In the genomic region with DNA sequence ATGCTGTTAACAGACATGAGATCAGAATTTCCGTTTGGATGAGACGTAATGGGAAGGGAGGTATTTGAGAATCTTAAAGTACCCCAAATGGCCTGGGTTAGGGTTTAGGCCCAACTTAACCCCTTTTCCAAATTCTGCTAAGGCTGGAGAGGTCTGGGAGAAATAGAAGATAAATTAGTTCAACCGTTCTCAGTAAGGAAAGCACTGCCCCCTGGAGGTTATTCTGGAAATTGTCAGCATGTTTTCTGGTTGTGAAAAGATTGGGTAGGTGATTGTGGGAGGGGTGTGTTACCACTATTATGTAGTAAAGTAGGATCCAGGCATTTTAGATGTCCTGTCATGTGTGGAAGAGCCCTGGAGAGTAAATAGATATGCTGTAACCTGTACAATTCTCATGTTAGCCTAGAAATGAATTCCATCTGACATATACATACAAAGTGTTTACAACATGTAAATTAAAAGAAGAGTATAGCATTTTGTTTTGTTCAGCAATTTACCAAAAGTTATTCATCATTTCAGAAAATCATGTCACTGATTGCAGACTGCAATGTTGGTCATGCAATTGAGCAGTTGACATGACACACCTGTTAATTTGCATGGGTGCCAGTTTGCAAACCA, we compare ENCODE assay signal across 8 cellular contexts. TPM values are rescaled to one million over a fixed set of nuclear protein-coding genes. Genes with fewer than 3 reads are reported as not detected.
A peak's percentile ranks its signal among the peaks of the same experiment; 100 is the strongest.
DNase-seq lines count a peak whose midpoint lies in the region; ATAC-seq, FAIRE-seq and TF ChIP-seq lines count a peak whose summit lies in the region.

No MANE protein-coding gene starts in this region.

- no TSS peak for BruUV-seq in GM12878 (replicated peaks; lab: Mats Ljungman, UMichigan)

- no peak overlapping the region for H3K4me3 ChIP-seq in LNCaP clone FGC (ENCODE audit: low read depth, low read length)
- no peak overlapping the region; a peak in 1 of 4 replicates for H3K4me3 ChIP-seq in SK-N-SH (ENCODE audit: low read depth in 2 of 2, low read length in 1 of 2)
- H3K4me3 ChIP-seq in GM12878 = no peak overlapping the region
- no peak overlapping the region for H3K4me3 ChIP-seq in kidney (ENCODE audit: low read length in 2 of 2)

- H3K27ac ChIP-seq in SK-N-SH (ENCODE audit: low read depth in 2 of 2, low read length in 1 of 2) = no peak overlapping the region
- no peak overlapping the region for H3K27ac ChIP-seq in GM12878 (ENCODE audit: control insufficient read depth, insufficient read depth)
- H3K27ac ChIP-seq in kidney (ENCODE audit: low read depth in 2 of 2, low read length in 2 of 2) = no peak overlapping the region

- POLR2A ChIA-PET in SK-N-SH (lab: Yijun Ruan, JAX) = no interaction called here
- POLR2A ChIA-PET in GM12878 (lab: Charles Lee) = interaction anchor here (0.6 kb wide), 1 partner anchor 933 kb away, joined by 3 read pairs; no protein-coding TSS in a partner anchor

- ATAC-seq in GM21360 (IDR thresholded peaks at IDR 0.05; ENCODE audit: unreplicated experiment) (peak; percentile 71), GM12878 (peak; percentile 85)

- no peak overlapping the region for H2AFZ ChIP-seq in SK-N-SH (ENCODE audit: low read depth)
- no peak overlapping the region for H2AFZ ChIP-seq in GM12878 (ENCODE audit: control insufficient read depth, low read depth, low read length)

- H3K4me1 ChIP-seq in SK-N-SH (ENCODE audit: control insufficient read depth in 1 of 2, insufficient read depth in 2 of 2, low read depth in 1 of 2, low read length in 1 of 2) (no peaks in the 10 kb centered on the region), GM12878 (ENCODE audit: control insufficient read depth, insufficient read depth, low read length) (no peaks in the 10 kb centered on the region), kidney (ENCODE audit: control insufficient read depth in 1 of 2, insufficient read depth in 1 of 2, low read depth in 1 of 2, low read length in 2 of 2) (no peaks in the 10 kb centered on the region)

- WGBS in SK-N-SH (ENCODE audit: low lambda C conversion rate) = 35% methylated on average over 3 of the region's 3 CpGs
- 31% methylated on average over 3 of the region's 3 CpGs for WGBS in GM12878 (ENCODE audit: insufficient coverage, insufficient replicate concordance, low lambda C conversion rate, missing lambda C conversion rate)

- SMC1A ChIA-PET in GM12878 (lab: Charles Lee; ENCODE audit: uncharacterized antibody, unreplicated experiment) = interaction anchor here (1.0 to 2.6 kb wide), 4 partner anchors 10 to 494 kb away, joined by 3 to 17 read pairs (median 6); no protein-coding TSS in a partner anchor

- H3K4me2 ChIP-seq in SK-N-SH (no peak overlapping the region), GM12878 (ENCODE audit: control insufficient read depth, insufficient read depth) (no peak overlapping the region)

- H4K20me1 ChIP-seq in SK-N-SH (ENCODE audit: insufficient read depth) (no peaks in the 10 kb centered on the region), GM12878 (ENCODE audit: control insufficient read depth, insufficient read depth) (no peaks in the 10 kb centered on the region)

- in situ Hi-C loops in GM12878 (cut with MboI) = no loop called here

- H3K36me3 ChIP-seq in SK-N-SH (replicated peaks in 1 of 2; ENCODE audit: control insufficient read depth in 1 of 2, insufficient read depth in 2 of 2, low read length in 1 of 2) (no peaks in the 10 kb centered on the region), GM12878 (ENCODE audit: control insufficient read depth in 2 of 2, insufficient read depth in 2 of 2, low read length in 1 of 2) (no peaks in the 10 kb centered on the region), kidney (ENCODE audit: control insufficient read depth in 1 of 2, insufficient read depth in 2 of 2, low read length in 2 of 2) (no peaks in the 10 kb centered on the region)

- DNase-seq in EH (ENCODE audit: low read depth) = peak; percentile 24
- no peak for DNase-seq in LNCaP clone FGC (ENCODE audit: low read depth)
- DNase-seq in SK-N-SH = peak; percentile 33
- DNase-seq in GM12878 (ENCODE audit: low read depth, low spot score) = no peak
- DNase-seq in kidney = no peak
- DNase-seq in stimulated activated CD4-positive, alpha-beta T cell treated with anti-CD3 and anti-CD28 coated beads, Interleukin-4, amount 100 ng/mL, for 24 hours = peak; percentile 56
- DNase-seq in NK-92 treated with Interleukin-12 subunit alpha and Interleukin-12 subunit beta, amount 100 ng/mL, for 24 hours (lab: John Stamatoyannopoulos, UW) = no peak

- H3K79me2 ChIP-seq in SK-N-SH (ENCODE audit: insufficient read depth) (no peaks in the 10 kb centered on the region), GM12878 (ENCODE audit: control insufficient read depth, insufficient read depth, low read length) (no peaks in the 10 kb centered on the region)

- H3K9ac ChIP-seq in SK-N-SH (no peak overlapping the region), GM12878 (ENCODE audit: control insufficient read depth, insufficient read depth, low read length) (no peak overlapping the region), kidney (ENCODE audit: low read length in 2 of 2) (no peak overlapping the region)

- no peaks in the 10 kb centered on the region for H3K9me2 ChIP-seq in SK-N-SH

- intact Hi-C loops in GM12878 (cut with micrococcal nuclease; ENCODE audit: unreplicated experiment) = loop anchor here (1.0 to 10.0 kb wide), 3 partner anchors 208 to 471 kb away; a partner anchor contains a TSS
- intact Hi-C loops in kidney (cut with DNase I) = loop anchor here (5.0 kb wide), 1 partner anchor 303 kb away; no protein-coding TSS in a partner anchor

- no peak for TF ChIP-seq EP300 in SK-N-SH (IDR thresholded peaks at IDR 0.05; ENCODE audit: borderline replicate concordance in 1 of 2, low read depth in 1 of 2, low read length in 1 of 2)
- no peak for TF ChIP-seq EP300 in GM12878 (IDR thresholded peaks at IDR 0.05; ENCODE audit: borderline replicate concordance in 1 of 2, control insufficient read depth in 1 of 2, low read depth in 2 of 2, low read length in 2 of 2)

- no peaks in the 10 kb centered on the region for H3K9me3 ChIP-seq in SK-N-SH
- no peaks in the 10 kb centered on the region for H3K9me3 ChIP-seq in GM12878 (replicated peaks; ENCODE audit: control insufficient read depth, insufficient read depth, low read length)
- H3K9me3 ChIP-seq in kidney (ENCODE audit: control insufficient read depth in 1 of 2, low read length in 2 of 2) = no peaks in the 10 kb centered on the region

- FAIRE-seq in GM12878 (lab: Jason Lieb, UNC) (no peak), kidney (lab: Jason Lieb, UNC) (peak; percentile 23)

- no peaks in the 10 kb centered on the region for H3F3A ChIP-seq in SK-N-SH (replicated peaks; ENCODE audit: insufficient read depth)

- no peak for TF ChIP-seq POLR2A in GM12878 (IDR thresholded peaks at IDR 0.05; ENCODE audit: low read depth, low read length)

- TF ChIP-seq CTCF in LNCaP clone FGC (IDR thresholded peaks at IDR 0.05; ENCODE audit: control insufficient read depth, extremely low read depth, insufficient read depth) (peak; percentile 77), SK-N-SH (IDR thresholded peaks at IDR 0.05) (peak; percentile 79), GM12878 (IDR thresholded peaks at IDR 0.05 in 2 of 3, conservative IDR thresholded peaks at IDR 0.05 in 1 of 3; ENCODE audit: control insufficient read depth in 2 of 3, extremely low read depth in 1 of 3, insufficient read depth in 1 of 3, low read depth in 3 of 3, low read length in 3 of 3) (peak; percentile 65 to 72 (median 68)), kidney (IDR thresholded peaks at IDR 0.05; ENCODE audit: borderline replicate concordance, extremely low read depth, insufficient read depth) (peak; percentile 74)

- TF ChIP-seq RAD21 in SK-N-SH (IDR thresholded peaks at IDR 0.05; ENCODE audit: low read length) (peak; percentile 84), GM12878 (IDR thresholded peaks at IDR 0.05; ENCODE audit: insufficient read depth, low read depth, low read length) (peak; percentile 89)

- H3K27me3 ChIP-seq in SK-N-SH (ENCODE audit: insufficient read depth) (no peaks in the 10 kb centered on the region), GM12878 (replicated peaks in 1 of 2; ENCODE audit: control insufficient read depth in 2 of 2, insufficient read depth in 2 of 2, low read length in 1 of 2) (no peaks in the 10 kb centered on the region)

- RAD21 ChIA-PET in GM12878 (lab: Charles Lee; ENCODE audit: unreplicated experiment) = interaction anchor here (1.8 kb wide), 1 partner anchor 297 kb away, joined by 21 read pairs; no protein-coding TSS in a partner anchor

- CTCF ChIA-PET in SK-N-SH (lab: Yijun Ruan, JAX) = interaction anchor here (0.7 to 6.9 kb wide), 12 partner anchors 10 to 711 kb away, joined by 3 to 52 read pairs (median 4); no protein-coding TSS in a partner anchor
- CTCF ChIA-PET in GM12878 (lab: Yijun Ruan, JAX) = interaction anchor here (0.6 to 3.0 kb wide), 9 partner anchors 13 to 580 kb away, joined by 3 to 21 read pairs (median 3); no protein-coding TSS in a partner anchor

TF ChIP-seq in SK-N-SH, 30 proteins besides CTCF, POLR2A, EP300 and RAD21:
- peak; percentile 58 for TF ChIP-seq SMC3 (IDR thresholded peaks at IDR 0.05; ENCODE audit: low read depth, low read length)
- TF ChIP-seq MXI1 (IDR thresholded peaks at IDR 0.05; ENCODE audit: low read depth, low read length) = no peak
- no peak for TF ChIP-seq RCOR1 (IDR thresholded peaks at IDR 0.05; ENCODE audit: low read length)
TF ChIP-seq in SK-N-SH: peak in this region for 1.

TF ChIP-seq in GM12878, 131 proteins besides CTCF, POLR2A, EP300 and RAD21 (continues in another document):
- no peak for TF ChIP-seq KDM1A (IDR thresholded peaks at IDR 0.05; ENCODE audit: borderline replicate concordance)

RNA-seq across cellular contexts. Expression of a gene that starts 26.8 kb away (rescaled TPM):
- polyA plus RNA-seq in SK-N-SH (2012; rRNA removed) (not detected in 2 replicates), GM12878 (2011; rRNA removed) (not detected in 2 replicates), GM12878 (2014; fragmentation: Illumina TruSeq; extraction: Trizol) (not detected in 2 replicates), GM12878 (2014; fragmentation: Nextera tagmentation; extraction: Ambion mirVana) (not detected), GM12878 (2014; rRNA removed) (not detected in 2 replicates), GM12878 (2016; fragmentation: Nextera tagmentation; extraction: Ambion mirVana) (not detected), kidney (ENCODE audit: insufficient read depth, low read depth, low replicate concordance) (not detected)
- polyA plus RNA-seq in SK-N-SH (2012; cell fraction: cytosol; rRNA removed) = not detected in 2 replicates
- not detected in 2 replicates for polyA plus RNA-seq in SK-N-SH (2012; cell fraction: nucleus; rRNA removed)
- total RNA-seq in GM12878 (2013; cell fraction: nucleolus; rRNA removed) = not detected in 2 replicates
- total RNA-seq in GM12878 (2014; rRNA removed) (not detected in 2 replicates), GM12878 (2014; rRNA removed; fragmentation: Illumina TruSeq; extraction: Trizol) (not detected in 2 replicates), GM12878 (2021) (not detected in 2 replicates), kidney (not detected)
- polyA plus RNA-seq in GM12878 (2011; ENCODE audit: low read depth) = not detected
- not detected in 2 replicates for polyA plus RNA-seq in GM12878 (2011; cell fraction: cytosol; rRNA removed)
- polyA plus RNA-seq in GM12878 (2011; cell fraction: nucleus; rRNA removed) = not detected in 2 replicates
- not detected in 2 replicates for polyA plus RNA-seq in GM12878 (2012)
- not detected in 2 replicates for polyA minus RNA-seq in GM12878 (2011; rRNA and poly(A)+ RNA removed)
- not detected in 2 replicates for polyA minus RNA-seq in GM12878 (2011; cell fraction: cytosol; rRNA and poly(A)+ RNA removed)
- polyA minus RNA-seq in GM12878 (2011; cell fraction: nucleus; rRNA and poly(A)+ RNA removed) = not detected in 2 replicates

Comparison
In these comparisons a context has a peak if more than half of its experiments do, and no peak if none do; other contexts are left out.
1. DNase-seq: peak in EH (single experiment), SK-N-SH (single experiment) and stimulated activated CD4-positive, alpha-beta T cell treated with anti-CD3 and anti-CD28 coated beads, Interleukin-4, amount 100 ng/mL, for 24 hours (single experiment); none in LNCaP clone FGC (single experiment), GM12878 (single experiment), kidney (single experiment) and NK-92 treated with Interleukin-12 subunit alpha and Interleukin-12 subunit beta, amount 100 ng/mL, for 24 hours (single experiment).
2. Peak in every context shown above with its lines, with median percentiles within 50 percentile points of each other: CTCF ChIP-seq.